Comparison of ENCODE assay signal across 10 cellular contexts in the genomic region with DNA sequence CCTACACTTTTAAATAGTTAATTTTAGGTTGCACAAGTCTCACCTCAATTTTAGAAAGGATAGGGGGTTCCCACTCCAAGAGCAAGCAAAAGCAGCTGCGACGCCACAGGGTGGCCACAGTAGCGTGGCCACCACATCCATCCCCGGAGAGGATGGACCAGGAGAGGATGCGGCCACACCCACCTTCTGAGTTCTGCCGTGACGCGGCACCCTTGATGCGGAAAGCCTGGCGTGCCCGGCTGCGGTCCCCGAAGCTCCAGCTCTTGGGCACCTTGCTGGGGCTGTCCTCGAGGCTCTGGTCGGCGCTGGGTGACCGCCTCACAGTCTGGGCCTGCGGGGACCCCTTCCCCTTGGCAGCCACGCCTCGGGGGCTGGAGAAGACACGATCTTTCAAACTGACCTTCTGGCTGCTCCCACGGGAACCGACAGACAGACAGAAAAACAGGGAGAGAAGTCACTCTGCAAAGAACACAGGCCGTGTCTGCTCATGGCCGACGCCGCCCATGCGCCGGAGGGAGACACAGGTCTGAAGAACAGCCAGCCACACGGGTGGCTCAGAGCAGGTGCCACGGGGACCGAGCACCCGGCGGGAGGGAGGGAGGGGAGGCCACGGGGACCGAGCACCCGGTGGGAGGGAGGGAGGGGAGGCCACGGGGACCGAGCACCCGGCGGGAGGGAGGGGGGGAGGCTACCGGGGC. TPM values are rescaled to one million over a fixed set of nuclear protein-coding genes. Genes with fewer than 3 reads are reported as not detected.
"Had no signal": no experiment of that assay in that cellular context is flagged by ENCODE, and none has a peak within 500 bp of the region (broad histone marks: within the 10 kb centered on the region; RNA-seq: fewer than 3 reads in every experiment).

No MANE protein-coding gene starts in this region.

- ATAC-seq: GM23338, HCT116, HepG2 had no signal

- H3K27ac Mint-ChIP-seq: GM23338, HFFc6, IgD-negative memory B cell had no signal

- H3K27ac ChIP-seq: HL-60 had no signal

- H3K4me1 ChIP-seq: HAP-1 had no signal

- H3K9me3 Mint-ChIP-seq: GM23338, HFFc6 had no signal

- H3K4me3 Mint-ChIP-seq: GM23338, HFFc6, IgD-negative memory B cell had no signal

- H3K36me3 ChIP-seq: HAP-1 had no signal

- H3K4me2 ChIP-seq: GM23338 had no signal

- H3K36me3 Mint-ChIP-seq: IgD-negative memory B cell had no signal

- H2AFZ ChIP-seq: GM23338 had no signal

- H3K4me1 Mint-ChIP-seq: IgD-negative memory B cell had no signal

- DNase-seq: H7, HFFc6 had no signal

- H3K4me3 ChIP-seq: GM23338, HAP-1 had no signal

- H3K9me3 ChIP-seq: HAP-1 had no signal

RNA-seq across cellular contexts. Expression of a gene that starts 53.7 kb away (rescaled TPM):
- total RNA-seq: H4, HepG2, HFFc6, HT1080 had no signal
- polyA plus RNA-seq: HepG2, IgD-negative memory B cell had no signal

RNA-seq across cellular contexts. Expression of a gene that starts 57.6 kb away (rescaled TPM):
- total RNA-seq: HepG2, HFFc6 had no signal
- polyA plus RNA-seq: HepG2 had no signal
